ENCODE assay signal across 16 cellular contexts in genomic region chr1:202282017-202282335, GRCh38. TPM values are rescaled to one million over a fixed set of nuclear protein-coding genes. Genes with fewer than 3 reads are reported as not detected.
DNase-seq lines count a peak whose midpoint lies in the region; ATAC-seq, FAIRE-seq and TF ChIP-seq lines count a peak whose summit lies in the region.
"Had no signal": no experiment of that assay in that cellular context is flagged by ENCODE, and none has a peak within 500 bp of the region (broad histone marks: within the 10 kb centered on the region; RNA-seq: fewer than 3 reads in every experiment).

No MANE protein-coding gene starts in this region.

- H3K4me2 ChIP-seq in A549 (peak overlapping the region; percentile 35; the same call in 2 of the 3 replicates), Karpas-422 (ENCODE audit: low read depth, low read length, poor library complexity, severe bottlenecking) (peak overlapping the region; percentile 25), H1 (ENCODE audit: insufficient read depth in 1 of 2, low read depth in 2 of 2, low read length in 2 of 2) (no peak overlapping the region)

- no peak overlapping the region for H3K4me3 Mint-ChIP-seq in osteocyte (ENCODE audit: unreplicated experiment)
- H3K4me3 Mint-ChIP-seq: activated CD8-positive, alpha-beta memory T cell treated with anti-CD3 and anti-CD28 coated beads, Interleukin-2, amount 10 ng/mL, durations not matched to agents 7 days and 5 days had no signal

- H2BK120ac ChIP-seq in H1 (replicated peaks; ENCODE audit: low read depth, low read length): no peak overlapping the region

- H2AK5ac ChIP-seq in H1 (ENCODE audit: low read depth, low read length): no peak overlapping the region

- CTCF ChIA-PET in A549 (lab: Yijun Ruan, JAX) (interaction anchor here (0.6 to 3.5 kb wide), 15 partner anchors 8 to 732 kb away, joined by 3 to 19 read pairs (median 5); partner anchors contain the start of gene LGR6), H1 (lab: Charles Lee; ENCODE audit: partially characterized antibody) (interaction anchor here (0.6 to 4.8 kb wide), 18 partner anchors 9 to 345 kb away, joined by 3 to 27 read pairs (median 4); no protein-coding TSS in a partner anchor)

- TF ChIP-seq CTCF in A549 (IDR thresholded peaks at IDR 0.05) (no peak), H1 (IDR thresholded peaks at IDR 0.05; ENCODE audit: control extremely low read depth in 1 of 3, insufficient read depth in 1 of 3, low read depth in 1 of 3, low read length in 3 of 3) (no peak), osteocyte (IDR thresholded peaks at IDR 0.05) (no peak)

- FAIRE-seq in A549 (lab: Jason Lieb, UNC): no peak
- no peak for FAIRE-seq in H1 (lab: Jason Lieb, UNC)

- TF ChIP-seq EP300 in A549 (IDR thresholded peaks at IDR 0.05) (no peak), H1 (IDR thresholded peaks at IDR 0.05; ENCODE audit: borderline replicate concordance in 1 of 2, low read depth in 2 of 2, low read length in 2 of 2) (no peak)

- POLR2A ChIA-PET in A549 (lab: Yijun Ruan, JAX) (no interaction called here), H1 (lab: Charles Lee; ENCODE audit: partially characterized antibody) (no interaction called here)

- TF ChIP-seq RAD21 in A549 (conservative IDR thresholded peaks at IDR 0.05 in 1 of 2, IDR thresholded peaks at IDR 0.05 in 1 of 2): no peak
- no peak for TF ChIP-seq RAD21 in H1 (IDR thresholded peaks at IDR 0.05 in 1 of 2, conservative IDR thresholded peaks at IDR 0.05 in 1 of 2; ENCODE audit: low read depth in 2 of 2, low read length in 2 of 2)

- peaks cover 79% of the 10 kb centered on the region for H3K4me1 Mint-ChIP-seq in osteocyte (ENCODE audit: unreplicated experiment)

- no peak overlapping the region for H4K5ac ChIP-seq in H1 (ENCODE audit: insufficient read length, low read depth, low read length)

- H3K14ac ChIP-seq in H1 (ENCODE audit: insufficient read length): no peak overlapping the region

- H2BK15ac ChIP-seq in H1 (ENCODE audit: low read length): no peak overlapping the region

- H3K27ac ChIP-seq in A549 (peak overlapping the region; percentile 74 to 82), Karpas-422 (ENCODE audit: low read length) (no peak overlapping the region), H1 (ENCODE audit: low read depth, low read length) (no peak overlapping the region)
- H3K27ac ChIP-seq: C4-2B, uterus had no signal

- peak overlapping the region; percentile 40; the same call in 1 of the 2 replicates for H2BK20ac ChIP-seq in H1 (ENCODE audit: low read length)

- no peak overlapping the region for H4K8ac ChIP-seq in H1 (ENCODE audit: extremely low read depth, insufficient read depth, low read length)

- H3K79me2 ChIP-seq in Karpas-422 (ENCODE audit: low read length) (no peaks in the 10 kb centered on the region), H1 (ENCODE audit: control insufficient read depth in 1 of 2, insufficient read depth in 2 of 2, low read length in 2 of 2) (no peaks in the 10 kb centered on the region)

- H2BK5ac ChIP-seq in H1 (ENCODE audit: low read depth, low read length): no peak overlapping the region

- H2AFZ ChIP-seq in Karpas-422 (ENCODE audit: low read length) (no peak overlapping the region), H1 (ENCODE audit: low read length) (no peak overlapping the region)

- H4K91ac ChIP-seq in H1 (replicated peaks; ENCODE audit: insufficient read length, low read length): no peak overlapping the region

- no peak overlapping the region for H3K9ac ChIP-seq in Karpas-422 (ENCODE audit: low read length)
- H3K9ac ChIP-seq in H1 (replicated peaks in 1 of 4; ENCODE audit: extremely low read depth in 1 of 4, low read depth in 3 of 4, low read length in 3 of 4): no peak overlapping the region

- TF ChIP-seq POLR2A in A549 (IDR thresholded peaks at IDR 0.05; ENCODE audit: low read length) (no peak), H1 (IDR thresholded peaks at IDR 0.05; ENCODE audit: control extremely low read depth in 1 of 2, low read depth in 2 of 2, low read length in 2 of 2) (no peak)

- H3K27me3 ChIP-seq in Karpas-422 (ENCODE audit: low read length): no peaks in the 10 kb centered on the region
- H3K27me3 ChIP-seq in H1 (replicated peaks in 1 of 4; ENCODE audit: control insufficient read depth in 3 of 4, extremely low read depth in 1 of 4, insufficient read depth in 3 of 4, low read length in 3 of 4): no peaks in the 10 kb centered on the region
- H3K27me3 ChIP-seq: brain microvascular endothelial cell, uterus had no signal

- no peak overlapping the region for H3K23ac ChIP-seq in H1 (ENCODE audit: insufficient read length)

- no peaks in the 10 kb centered on the region for H3K36me3 Mint-ChIP-seq in osteocyte (ENCODE audit: unreplicated experiment)
- H3K36me3 Mint-ChIP-seq: activated CD8-positive, alpha-beta memory T cell treated with anti-CD3 and anti-CD28 coated beads, Interleukin-2, amount 10 ng/mL, durations not matched to agents 7 days and 5 days had no signal

- H3K23me2 ChIP-seq in H1 (ENCODE audit: low read depth, low read length): no peaks in the 10 kb centered on the region

- DNase-seq in A549 (ENCODE audit: low read depth in 1 of 2, low spot score in 1 of 2) (no peak), Karpas-422 (no peak), H1 (ENCODE audit: low read depth in 1 of 2, low spot score in 2 of 2) (no peak), osteocyte (ENCODE audit: extremely low spot score, unreplicated experiment) (no peak), GM19240 (ENCODE audit: insufficient read length, low spot score) (no peak), OCI-M2 (lab: John Stamatoyannopoulos, UW; ENCODE audit: unreplicated experiment) (no peak), CD1c-positive myeloid dendritic cell (ENCODE audit: extremely low spot score) (no peak)
- DNase-seq: activated CD4-positive, alpha-beta T cell treated with anti-CD3 and anti-CD28 coated beads for 4 hours; activated CD8-positive, alpha-beta memory T cell treated with anti-CD3 and anti-CD28 coated beads, Interleukin-2, amount 10 ng/mL, durations not matched to agents 7 days and 5 days; cortex of kidney; NCI-H1105 treated with DMSO at 0.1 percent for 48 hours; Right ventricle myocardium superior; uterus had no signal

- H3K79me1 ChIP-seq in H1 (ENCODE audit: low read depth, low read length): no peaks in the 10 kb centered on the region

- no peaks in the 10 kb centered on the region for H3K36me3 ChIP-seq in Karpas-422 (ENCODE audit: insufficient read depth, low read length)
- no peaks in the 10 kb centered on the region for H3K36me3 ChIP-seq in H1 (ENCODE audit: control insufficient read depth in 2 of 4, insufficient read depth in 4 of 4, low read length in 3 of 4)
- H3K36me3 ChIP-seq: brain microvascular endothelial cell, uterus had no signal

- H3K9me3 Mint-ChIP-seq in osteocyte (ENCODE audit: unreplicated experiment): no peaks in the 10 kb centered on the region

- no peaks in the 10 kb centered on the region for H3K9me2 ChIP-seq in Karpas-422 (replicated peaks; ENCODE audit: insufficient read depth, low read length)

- H3K27me3 Mint-ChIP-seq in osteocyte (ENCODE audit: unreplicated experiment): no peaks in the 10 kb centered on the region

- H3K27ac Mint-ChIP-seq in osteocyte (ENCODE audit: unreplicated experiment): peak overlapping the region; percentile 95
- H3K27ac Mint-ChIP-seq: activated CD8-positive, alpha-beta memory T cell treated with anti-CD3 and anti-CD28 coated beads, Interleukin-2, amount 10 ng/mL, durations not matched to agents 7 days and 5 days had no signal

- H3K9me3 ChIP-seq in A549 (no peaks in the 10 kb centered on the region), Karpas-422 (ENCODE audit: low read length) (no peaks in the 10 kb centered on the region), H1 (ENCODE audit: insufficient read depth in 2 of 2, low read depth in 1 of 2, low read length in 1 of 2) (no peaks in the 10 kb centered on the region)
- H3K9me3 ChIP-seq: uterus had no signal

- H2BK12ac ChIP-seq in H1 (ENCODE audit: low read depth, low read length): peak overlapping the region; percentile 64; the same call in 1 of the 2 replicates

- H3K56ac ChIP-seq in H1 (replicated peaks; ENCODE audit: insufficient read length, low read depth, low read length): no peak overlapping the region

- no peak overlapping the region for H3K18ac ChIP-seq in H1 (ENCODE audit: extremely low read depth, low read length)

- no peak overlapping the region for H3K4ac ChIP-seq in H1 (replicated peaks; ENCODE audit: insufficient read length, low read depth, low read length)

- no peaks in the 10 kb centered on the region for H4K20me1 ChIP-seq in Karpas-422 (ENCODE audit: insufficient read depth, low read depth, low read length)
- H4K20me1 ChIP-seq in H1 (replicated peaks in 1 of 2; ENCODE audit: control insufficient read depth in 1 of 2, insufficient read depth in 2 of 2, low read length in 2 of 2): no peaks in the 10 kb centered on the region

- H3K4me3 ChIP-seq in A549 (no peak overlapping the region), Karpas-422 (ENCODE audit: low read length) (no peak overlapping the region), H1 (ENCODE audit: extremely low read depth in 1 of 4, insufficient read depth in 2 of 4, low read depth in 3 of 4, low read length in 4 of 4) (no peak overlapping the region)
- H3K4me3 ChIP-seq: uterus had no signal

- ATAC-seq in A549: no peak
- ATAC-seq in HG03521 (IDR thresholded peaks at IDR 0.05; ENCODE audit: unreplicated experiment): no peak
- ATAC-seq: activated CD8-positive, alpha-beta memory T cell treated with anti-CD3 and anti-CD28 coated beads, Interleukin-2, amount 10 ng/mL, durations not matched to agents 7 days and 5 days had no signal

- 97% methylated on average over 5 of the region's 5 CpGs for WGBS in A549 (ENCODE audit: missing lambda C conversion rate)
- 91% methylated on average over 5 of the region's 5 CpGs; no CpG with 5 or more reads in 1 of the 2 experiments for WGBS in H1 (ENCODE audit: extremely low coverage in 1 of 2, insufficient coverage in 1 of 2, insufficient read length in 1 of 2, insufficient replicate concordance in 2 of 2, low coverage in 1 of 2, low lambda C conversion rate in 2 of 2, missing lambda C conversion rate in 1 of 2), 2 experiments

- H3K4me1 ChIP-seq in A549 (peaks cover 58% of the 10 kb centered on the region), Karpas-422 (ENCODE audit: low read length) (peaks cover 41% of the 10 kb centered on the region), H1 (replicated peaks in 1 of 4; ENCODE audit: control insufficient read depth in 3 of 4, insufficient read depth in 4 of 4, low read length in 3 of 4) (peaks cover 1 to 11% (median 5%) of the 10 kb centered on the region in 4 experiments; a peak in 4 of 7 replicates)
- H3K4me1 ChIP-seq: uterus had no signal

RNA-seq across cellular contexts. Expression of gene UBE2T, which starts 59.8 kb away (rescaled TPM):
- polyA plus RNA-seq in A549 (2011; rRNA removed) (166 and 188 TPM in 2 replicates), A549 (2017; fragmentation: RNase III; extraction: RNeasy Plus Mini Kit Qiagen cat#74134 plus additional on column Dnase treatment) (75.3 to 83.2 TPM (median 79.5 TPM) in 3 replicates), H1 (2011; rRNA removed) (122 and 206 TPM in 2 replicates)
- 146 and 153 TPM in 2 replicates for polyA plus RNA-seq in A549 (2012; cell fraction: cytosol; rRNA removed)
- polyA plus RNA-seq in A549 (2012; cell fraction: nucleus; rRNA removed): 54.6 and 97.2 TPM in 2 replicates
- polyA minus RNA-seq in A549 (2011; rRNA and poly(A)+ RNA removed): 63.6 and 74.7 TPM in 2 replicates
- total RNA-seq in Karpas-422 (2014; rRNA removed; shearing (Covaris generic); ENCODE audit: low replicate concordance): 55.2 and 79.9 TPM in 2 replicates
- total RNA-seq in H1 (2021; fragmentation: NEBNext Ultra II Directional; extraction: Animal tissue kit (Norgen Biotek cat#: 25700)): 66.3 and 68.4 TPM in 2 replicates
- polyA plus RNA-seq in H1 (2011; cell fraction: cytosol; rRNA removed): 132 TPM
- polyA plus RNA-seq in H1 (2011; cell fraction: nucleus; rRNA removed): 61.1 TPM
- 86.5 to 123 TPM (median 91.2 TPM) in 4 replicates for polyA plus RNA-seq in H1 (2012, experiment 1 of 2)
- polyA plus RNA-seq in H1 (2012, experiment 2 of 2): 54.8 TPM
- polyA plus RNA-seq in H1 (2013, experiment 1 of 2): 95.9 TPM
- polyA plus RNA-seq in H1 (2013, experiment 2 of 2): 98.8 TPM
- 88.9 and 96.7 TPM in 2 replicates for polyA minus RNA-seq in H1 (2011; rRNA and poly(A)+ RNA removed)
- polyA minus RNA-seq in H1 (2011; cell fraction: cytosol; rRNA and poly(A)+ RNA removed): 26.8 TPM
- 41.8 TPM for polyA minus RNA-seq in H1 (2011; cell fraction: nucleus; rRNA and poly(A)+ RNA removed)
- total RNA-seq in osteocyte: 7.2 and 7.9 TPM in 2 replicates

Comparison
In these comparisons a context has a peak if more than half of its experiments do, and no peak if none do; other contexts are left out.
1. H3K27ac ChIP-seq: peak in A549 (2 of 2); none in Karpas-422 (single experiment) and H1 (single experiment).
2. H3K4me2 ChIP-seq: peak in A549 (single experiment) and Karpas-422 (single experiment); none in H1 (0 of 2).
3. Of the 18 proteins assayed by ChIP-seq in both H1 and A549: peak only in H1: MAFK; only in A549: none; in both: none; in neither: 17.